Comparison of ENCODE assay signal across 8 cellular contexts in the genomic region with DNA sequence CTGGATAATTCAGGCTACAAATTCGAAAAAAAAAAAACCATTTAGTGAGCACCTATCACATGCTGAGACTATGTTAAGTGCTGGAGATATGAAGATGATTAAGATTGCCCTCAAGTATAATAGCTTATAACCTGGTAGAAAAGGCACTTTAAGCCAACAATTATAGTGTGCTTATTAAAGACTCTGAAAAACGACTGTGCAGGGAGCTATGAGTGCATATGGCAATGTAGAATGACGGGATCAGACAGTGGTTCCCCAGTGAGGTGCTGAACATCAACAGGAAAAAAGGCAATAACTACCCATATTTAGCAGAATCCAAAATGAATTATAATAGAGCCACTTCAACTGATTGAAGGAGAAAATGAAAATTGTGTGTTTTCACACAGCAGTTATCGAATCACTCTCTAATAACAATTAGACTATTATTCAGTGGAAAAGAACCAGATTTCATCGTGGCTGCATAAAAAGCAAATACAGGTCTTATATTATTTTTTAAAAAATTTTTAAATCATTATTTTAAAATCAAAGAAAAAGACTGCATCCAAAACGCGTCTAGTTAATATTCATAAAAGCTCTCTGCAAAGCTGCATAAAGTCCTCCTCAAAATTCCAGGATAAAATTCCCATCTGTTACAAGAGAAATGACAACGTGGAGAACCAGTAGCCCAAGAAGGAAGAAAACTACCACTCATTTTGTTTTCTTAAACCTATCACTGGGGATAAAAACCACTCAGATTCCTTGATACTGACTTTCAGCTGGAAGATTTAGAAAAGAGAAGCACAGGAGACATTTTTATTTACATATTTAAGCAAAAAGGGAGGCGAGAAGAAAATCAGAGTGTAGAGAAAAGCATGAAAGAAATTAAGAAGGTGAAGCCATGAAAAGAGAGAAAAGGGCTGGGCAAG. TPM values are rescaled to one million over a fixed set of nuclear protein-coding genes. Genes with fewer than 3 reads are reported as not detected.
DNase-seq lines count a peak whose midpoint lies in the region; ATAC-seq, FAIRE-seq and TF ChIP-seq lines count a peak whose summit lies in the region.

No MANE protein-coding gene starts in this region.

- H3K4me3 ChIP-seq in heart right ventricle (peak overlapping the region; percentile 63 to 96 (median 84)), keratinocyte (ENCODE audit: control insufficient read depth in 2 of 3, extremely low read depth in 1 of 3, insufficient read depth in 2 of 3, low read depth in 1 of 3, low read length in 3 of 3) (peak overlapping the region; percentile 97 to 99 (median 98)), suprapubic skin (peak overlapping the region; percentile 74)

- H3K79me2 ChIP-seq in keratinocyte (ENCODE audit: control insufficient read depth, insufficient read depth, low read length): peaks cover 55% of the 10 kb centered on the region

- intact Hi-C loops in heart right ventricle (cut with DNase I) (loop anchor here in 5 of 10 donors (1.0 to 10.0 kb wide), 5 partner anchors 38 to 422 kb away; a partner anchor contains a TSS), cardiac septum (cut with DNase I) (loop anchor here (1.0 to 10.0 kb wide), 3 partner anchors 35 to 421 kb away; a partner anchor contains a TSS)

- H3K4me1 ChIP-seq in heart right ventricle (peaks cover 0 to 48% (median 31%) of the 10 kb centered on the region in 9 donors), keratinocyte (ENCODE audit: control insufficient read depth, extremely low read depth, insufficient read depth, low read length) (peaks cover 9% of the 10 kb centered on the region), suprapubic skin (peaks cover 33% of the 10 kb centered on the region)

- no peaks in the 10 kb centered on the region for H3K9me3 Mint-ChIP-seq in activated T-helper 17 cell treated with anti-CD3 and anti-CD28 coated beads, Interleukin-2, amount 50 U/mL, for 72 hours

- no peaks in the 10 kb centered on the region for H3K27me3 ChIP-seq in heart right ventricle
- no peaks in the 10 kb centered on the region for H3K27me3 ChIP-seq in keratinocyte (ENCODE audit: control insufficient read depth, extremely low read depth, insufficient read depth, low read length)
- no peaks in the 10 kb centered on the region for H3K27me3 ChIP-seq in suprapubic skin

- WGBS in heart right ventricle, 2 donors: 32 to 35% methylated on average over 9 of the region's 9 CpGs
- WGBS in suprapubic skin: 13% methylated on average over 9 of the region's 9 CpGs

- no peaks in the 10 kb centered on the region for H3K36me3 ChIP-seq in heart right ventricle
- H3K36me3 ChIP-seq in keratinocyte (ENCODE audit: control insufficient read depth in 2 of 2, extremely low read depth in 1 of 2, insufficient read depth in 2 of 2, low read length in 2 of 2): no peaks in the 10 kb centered on the region
- H3K36me3 ChIP-seq in suprapubic skin: no peaks in the 10 kb centered on the region

- no peak for TF ChIP-seq POLR2A in suprapubic skin (IDR thresholded peaks at IDR 0.05)

- TF ChIP-seq EP300 in suprapubic skin (IDR thresholded peaks at IDR 0.05): no peak

- peak overlapping the region; percentile 97 for H3K9ac ChIP-seq in keratinocyte (ENCODE audit: control insufficient read depth, extremely low read depth, insufficient read depth, low read length)

- TF ChIP-seq CTCF in heart right ventricle (IDR thresholded peaks at IDR 0.05): no peak
- TF ChIP-seq CTCF in keratinocyte (optimal IDR thresholded peaks at IDR 0.05 in 1 of 3, IDR thresholded peaks at IDR 0.05 in 1 of 3, conservative IDR thresholded peaks at IDR 0.05 in 1 of 3; ENCODE audit: extremely low read depth in 1 of 3, insufficient read depth in 2 of 3, low read length in 3 of 3): no peak
- TF ChIP-seq CTCF in suprapubic skin (IDR thresholded peaks at IDR 0.05): no peak

- DNase-seq in heart right ventricle: no peak
- DNase-seq in cardiac septum (ENCODE audit: low spot score): no peak
- no peak for DNase-seq in keratinocyte (ENCODE audit: low read depth, low spot score)
- DNase-seq in suprapubic skin (ENCODE audit: low spot score in 2 of 2): no peak
- DNase-seq in ecto neural progenitor cell (ENCODE audit: low spot score): no peak

- peak overlapping the region; percentile 84 for H3K4me2 ChIP-seq in keratinocyte (ENCODE audit: control insufficient read depth, extremely low read depth, insufficient read depth, low read depth, low read length)

- peak overlapping the region; percentile 96 for H3K4me3 Mint-ChIP-seq in activated T-helper 17 cell treated with anti-CD3 and anti-CD28 coated beads, Interleukin-2, amount 50 U/mL, for 72 hours

- H3K4me1 Mint-ChIP-seq in activated T-helper 17 cell treated with anti-CD3 and anti-CD28 coated beads, Interleukin-2, amount 50 U/mL, for 72 hours: peaks cover 21% of the 10 kb centered on the region

- ATAC-seq in heart right ventricle (no peak), HG02840 (IDR thresholded peaks at IDR 0.05; ENCODE audit: low FRiP score, unreplicated experiment) (no peak), GM19328 (IDR thresholded peaks at IDR 0.05; ENCODE audit: unreplicated experiment) (no peak)
- no peak for ATAC-seq in activated T-helper 17 cell treated with anti-CD3 and anti-CD28 coated beads, Interleukin-2, amount 50 U/mL, for 72 hours (replicated peaks)

- H3K27ac ChIP-seq in heart right ventricle (peak overlapping the region in 9 of 10 donors; percentile 89 to 98 (median 95)), keratinocyte (ENCODE audit: control insufficient read depth, insufficient read depth, low read length) (peak overlapping the region; percentile 94), suprapubic skin (peak overlapping the region; percentile 94)

- no peaks in the 10 kb centered on the region for H4K20me1 ChIP-seq in keratinocyte (ENCODE audit: control insufficient read depth, extremely low read depth, insufficient read depth, low read length)

- H3K9me1 ChIP-seq in keratinocyte (ENCODE audit: control insufficient read depth, extremely low read depth, insufficient read depth, low read length): no peaks in the 10 kb centered on the region

- no peaks in the 10 kb centered on the region for H3K27me3 Mint-ChIP-seq in activated T-helper 17 cell treated with anti-CD3 and anti-CD28 coated beads, Interleukin-2, amount 50 U/mL, for 72 hours

- H3K36me3 Mint-ChIP-seq in activated T-helper 17 cell treated with anti-CD3 and anti-CD28 coated beads, Interleukin-2, amount 50 U/mL, for 72 hours (ENCODE audit: low read depth): no peaks in the 10 kb centered on the region

- dilution Hi-C loops in keratinocyte (cut with MboI; ENCODE audit: extremely low pct_ligation_motif_present, low sequenced_read_pairs): no loop called here

- H2AFZ ChIP-seq in keratinocyte (ENCODE audit: control insufficient read depth, low read length): peak overlapping the region; percentile 91

- H3K27ac Mint-ChIP-seq in activated T-helper 17 cell treated with anti-CD3 and anti-CD28 coated beads, Interleukin-2, amount 50 U/mL, for 72 hours: peak overlapping the region; percentile 98

- H3K9me3 ChIP-seq in heart right ventricle: no peaks in the 10 kb centered on the region
- no peaks in the 10 kb centered on the region for H3K9me3 ChIP-seq in keratinocyte (ENCODE audit: control insufficient read depth, low read depth, low read length)
- H3K9me3 ChIP-seq in suprapubic skin: no peaks in the 10 kb centered on the region

- no peak for FAIRE-seq in keratinocyte (lab: Jason Lieb, UNC)

RNA-seq across cellular contexts. Expression of a gene that starts 1.1 kb away (rescaled TPM):
- 10 to 100 TPM; 16.3 to 23.1 (median 20.3) TPM for total RNA-seq in heart right ventricle
- polyA plus RNA-seq in heart right ventricle: 10 to 100 TPM in 1 of 2 donors, 1 to 10 TPM in 1; 7.8 to 10.2 TPM
- 22.2 TPM for total RNA-seq in cardiac septum
- 10 to 100 TPM; 14.9 to 35.4 TPM for total RNA-seq in activated T-helper 17 cell treated with anti-CD3 and anti-CD28 coated beads, Interleukin-2, amount 50 U/mL, for 72 hours
- 14.7 to 27.0 TPM (median 24.7 TPM) in 3 replicates for polyA plus RNA-seq in keratinocyte
- 11.3 TPM for polyA plus RNA-seq in keratinocyte (2011; ENCODE audit: low read depth)
- 16.7 and 31.1 TPM in 2 replicates for polyA plus RNA-seq in keratinocyte (2011; cell fraction: cytosol; rRNA removed)
- polyA plus RNA-seq in keratinocyte (2011; cell fraction: nucleus; rRNA removed): 13.5 and 14.6 TPM in 2 replicates
- polyA plus RNA-seq in keratinocyte (2012; ENCODE audit: low replicate concordance): 9.4 and 25.2 TPM in 2 replicates
- 7.5 to 52.4 TPM (median 24.7 TPM) in 3 replicates for polyA minus RNA-seq in keratinocyte
- polyA minus RNA-seq in keratinocyte (2011; cell fraction: cytosol; rRNA and poly(A)+ RNA removed): 63.7 TPM
- polyA minus RNA-seq in keratinocyte (2011; cell fraction: nucleus; rRNA and poly(A)+ RNA removed): 15.8 and 27.8 TPM in 2 replicates
- total RNA-seq in suprapubic skin: 10 to 100 TPM; 13.4 to 16.4 (median 15.0) TPM
